Comparison of ENCODE assay signal across 24 cellular contexts in genomic region chr14:34667007-34667406, GRCh38. TPM values are rescaled to one million over a fixed set of nuclear protein-coding genes. Genes with fewer than 3 reads are reported as not detected.
DNase-seq lines count a peak whose midpoint lies in the region; ATAC-seq, FAIRE-seq and TF ChIP-seq lines count a peak whose summit lies in the region.
"Had no signal": no experiment of that assay in that cellular context is flagged by ENCODE, and none has a peak within 500 bp of the region (broad histone marks: within the 10 kb centered on the region; RNA-seq: fewer than 3 reads in every experiment).

No MANE protein-coding gene starts in this region.

- POLR2A ChIA-PET in A549 (lab: Yijun Ruan, JAX), result interaction anchor here (1.2 kb wide), 1 partner anchor 16 kb away, joined by 3 read pairs; no protein-coding TSS in a partner anchor

- H3K4me1 ChIP-seq in A549 (peaks cover 16% of the 10 kb centered on the region), KMS-11 (ENCODE audit: low read depth, poor library complexity, severe bottlenecking) (peaks cover 26% of the 10 kb centered on the region), adrenal gland (replicated peaks in 1 of 2) (peaks cover 0 to 7% of the 10 kb centered on the region in 2 donors), kidney (ENCODE audit: control insufficient read depth in 1 of 2, insufficient read depth in 1 of 2, low read depth in 1 of 2, low read length in 2 of 2) (no peaks in the 10 kb centered on the region)

- no peaks in the 10 kb centered on the region for H3K36me3 ChIP-seq in KMS-11 (ENCODE audit: insufficient read depth)
- H3K36me3 ChIP-seq in adrenal gland (replicated peaks in 1 of 2), result no peaks in the 10 kb centered on the region
- H3K36me3 ChIP-seq in kidney (ENCODE audit: control insufficient read depth in 1 of 2, insufficient read depth in 2 of 2, low read length in 2 of 2), result no peaks in the 10 kb centered on the region
- H3K36me3 ChIP-seq: BLaER1, MG63, SJCRH30 had no signal

- peaks cover 16% of the 10 kb centered on the region for H3K4me1 Mint-ChIP-seq in osteocyte (ENCODE audit: unreplicated experiment)

- no peaks in the 10 kb centered on the region for H3K27me3 Mint-ChIP-seq in osteocyte (ENCODE audit: unreplicated experiment)
- H3K27me3 Mint-ChIP-seq: CD4-positive, alpha-beta T cell had no signal

- peaks cover 5% of the 10 kb centered on the region for H3K9me3 Mint-ChIP-seq in osteocyte (ENCODE audit: unreplicated experiment)

- no peak overlapping the region for H3K9ac ChIP-seq in KMS-11
- H3K9ac ChIP-seq in kidney (ENCODE audit: low read length in 2 of 2), result no peak overlapping the region
- H3K9ac ChIP-seq: BLaER1 had no signal

- H3K4me3 ChIP-seq in A549 (no peak overlapping the region), KMS-11 (IDR thresholded peaks at IDR 0.05; ENCODE audit: insufficient read depth, low read depth, low read length) (no peak overlapping the region), adrenal gland (no peak overlapping the region), kidney (ENCODE audit: low read length in 2 of 2) (no peak overlapping the region)
- H3K4me3 ChIP-seq: BLaER1, MG63, SJCRH30 had no signal

- no peak overlapping the region for H3K4me3 Mint-ChIP-seq in osteocyte (ENCODE audit: unreplicated experiment)
- H3K4me3 Mint-ChIP-seq: CD4-positive, alpha-beta T cell had no signal

- WGBS in A549 (ENCODE audit: missing lambda C conversion rate), result 93% methylated on average over 7 of the region's 7 CpGs
- 85 to 92% (median 89%) methylated on average over 7 of the region's 7 CpGs for WGBS in adrenal gland, 4 donors

- H3K36me3 Mint-ChIP-seq in osteocyte (ENCODE audit: unreplicated experiment), result no peaks in the 10 kb centered on the region

- CTCF ChIA-PET in A549 (lab: Yijun Ruan, JAX), result interaction anchor here (2.3 kb wide), 1 partner anchor 56 kb away, joined by 8 read pairs; no protein-coding TSS in a partner anchor

- no peaks in the 10 kb centered on the region for H3K79me2 ChIP-seq in KMS-11 (ENCODE audit: insufficient read depth, low read depth)

- H3K27ac ChIP-seq in A549 (peak overlapping the region; percentile 30 to 84; a peak in 4 of 6 replicates), KMS-11 (peak overlapping the region; percentile 71; the same call in 1 of the 2 replicates), adrenal gland (peak overlapping the region in 3 of 5 donors; percentile 51 to 73 (median 52)), kidney (ENCODE audit: low read depth in 2 of 2, low read length in 2 of 2) (no peak overlapping the region)
- H3K27ac ChIP-seq: BLaER1 had no signal

- ATAC-seq in A549, result no peak
- ATAC-seq: Right ventricle myocardium inferior had no signal

- H3K9me3 ChIP-seq in A549 (no peaks in the 10 kb centered on the region), adrenal gland (replicated peaks in 1 of 3) (no peaks in the 10 kb centered on the region), kidney (ENCODE audit: control insufficient read depth in 1 of 2, low read length in 2 of 2) (no peaks in the 10 kb centered on the region)
- H3K9me3 ChIP-seq: MG63, SJCRH30 had no signal

- TF ChIP-seq POLR2A in A549 (IDR thresholded peaks at IDR 0.05; ENCODE audit: low read length) (no peak), adrenal gland (IDR thresholded peaks at IDR 0.05) (no peak)

- H3K4me2 ChIP-seq in A549, result no peak overlapping the region
- H3K4me2 ChIP-seq in KMS-11, result no peak overlapping the region
- H3K4me2 ChIP-seq: BLaER1 had no signal

- no peak for TF ChIP-seq CTCF in A549 (IDR thresholded peaks at IDR 0.05)
- TF ChIP-seq CTCF in KMS-11 (conservative IDR thresholded peaks at IDR 0.05; ENCODE audit: low read depth, low read length), result no peak
- TF ChIP-seq CTCF in adrenal gland (IDR thresholded peaks at IDR 0.05), result no peak
- no peak for TF ChIP-seq CTCF in osteocyte (IDR thresholded peaks at IDR 0.05)
- no peak for TF ChIP-seq CTCF in kidney (IDR thresholded peaks at IDR 0.05; ENCODE audit: borderline replicate concordance, extremely low read depth, insufficient read depth)

- H3K27ac Mint-ChIP-seq in osteocyte (ENCODE audit: unreplicated experiment), result peak overlapping the region; percentile 88

- no peak for TF ChIP-seq RAD21 in A549 (conservative IDR thresholded peaks at IDR 0.05 in 1 of 2, IDR thresholded peaks at IDR 0.05 in 1 of 2)

- no peak for DNase-seq in A549 (ENCODE audit: low read depth in 1 of 2, low spot score in 1 of 2)
- no peak for DNase-seq in adrenal gland
- no peak for DNase-seq in osteocyte (ENCODE audit: extremely low spot score, unreplicated experiment)
- DNase-seq in GF-D8 (lab: John Stamatoyannopoulos, UW), result no peak
- no peak for DNase-seq in COR-L47 (lab: John Stamatoyannopoulos, UW)
- DNase-seq in cardiac septum (ENCODE audit: low spot score), result no peak
- DNase-seq in kidney, result no peak
- DNase-seq: CD4-positive, alpha-beta T cell; DMS79; EL; KBM-7; MG63; NCI-H1105 treated with DMSO at 0.1 percent for 48 hours; NCI-H146; NCI-H1930; NCI-H2107; NCI-H524; NCI-H748 treated with DMSO at 0.1 percent for 48 hours; SJCRH30 had no signal

- H3K27me3 ChIP-seq in KMS-11 (ENCODE audit: insufficient read depth, low read depth) (no peaks in the 10 kb centered on the region), adrenal gland (no peaks in the 10 kb centered on the region)
- H3K27me3 ChIP-seq: BLaER1, MG63, SJCRH30 had no signal

- no peaks in the 10 kb centered on the region for H4K20me1 ChIP-seq in KMS-11 (ENCODE audit: insufficient read depth)
- H4K20me1 ChIP-seq: BLaER1 had no signal

- no peak for TF ChIP-seq EP300 in A549 (IDR thresholded peaks at IDR 0.05)

- FAIRE-seq in A549 (lab: Jason Lieb, UNC) (no peak), kidney (lab: Jason Lieb, UNC) (no peak)
- FAIRE-seq: GM19239, RCC 7860 had no signal

- intact Hi-C loops in adrenal gland (cut with DNase I) (no loop called here), cardiac septum (cut with DNase I) (no loop called here), kidney (cut with DNase I) (no loop called here)

- no peak overlapping the region for H2AFZ ChIP-seq in KMS-11 (ENCODE audit: low read depth)

TF ChIP-seq in A549, 52 proteins besides CTCF, POLR2A, EP300 and RAD21 (continues in another document):
- TF ChIP-seq FOSB (CRISPR knock-in tag; IDR thresholded peaks at IDR 0.05) (no peak), SREBF2 (IDR thresholded peaks at IDR 0.05) (no peak), POLR2AphosphoS2 (conservative IDR thresholded peaks at IDR 0.05; ENCODE audit: low read length) (no peak), EHMT2 (IDR thresholded peaks at IDR 0.05; ENCODE audit: low read depth) (no peak), RARB (CRISPR knock-in tag; IDR thresholded peaks at IDR 0.05) (no peak), REST (IDR thresholded peaks at IDR 0.05) (no peak), JUNB (IDR thresholded peaks at IDR 0.05) (no peak), BHLHE40 (IDR thresholded peaks at IDR 0.05; ENCODE audit: low read depth, low read length) (no peak), HDAC2 (IDR thresholded peaks at IDR 0.05) (no peak), PHF8 (IDR thresholded peaks at IDR 0.05; ENCODE audit: borderline replicate concordance, low read depth) (no peak)

RNA-seq across cellular contexts. Expression of gene SNX6, which starts 37.1 kb away (rescaled TPM):
- polyA plus RNA-seq in A549 (2011; rRNA removed), result 99.4 and 149 TPM in 2 replicates
- 35.3 and 41.6 TPM in 2 replicates for polyA plus RNA-seq in A549 (2012; cell fraction: cytosol; rRNA removed)
- 30.4 and 68.7 TPM in 2 replicates for polyA plus RNA-seq in A549 (2012; cell fraction: nucleus; rRNA removed)
- polyA plus RNA-seq in A549 (2017; fragmentation: RNase III; extraction: RNeasy Plus Mini Kit Qiagen cat#74134 plus additional on column Dnase treatment), result 174 to 187 TPM (median 174 TPM) in 3 replicates
- 19.7 and 24.8 TPM in 2 replicates for polyA minus RNA-seq in A549 (2011; rRNA and poly(A)+ RNA removed)
- total RNA-seq in adrenal gland, result 100 to 1,000 TPM in 2 of 8 donors, 10 to 100 TPM in 6; 56.7 to 205 (median 83.7) TPM
- 100 to 1,000 TPM in 1 of 3 donors, 10 to 100 TPM in 2; 16.6 to 101 (median 26.7) TPM for polyA plus RNA-seq in adrenal gland
- total RNA-seq in osteocyte, result 80.0 and 92.0 TPM in 2 replicates
- 59.5 TPM for total RNA-seq in cardiac septum
- 83.2 TPM for total RNA-seq in kidney
- 46.1 TPM for polyA plus RNA-seq in kidney (ENCODE audit: insufficient read depth, low read depth, low replicate concordance)

RNA-seq across cellular contexts. Expression of gene CFL2, which starts 47.4 kb away (rescaled TPM):
- 144 and 167 TPM in 2 replicates for polyA plus RNA-seq in A549 (2011; rRNA removed)
- 29.1 and 30.7 TPM in 2 replicates for polyA plus RNA-seq in A549 (2012; cell fraction: cytosol; rRNA removed)
- polyA plus RNA-seq in A549 (2012; cell fraction: nucleus; rRNA removed), result 7.2 and 13.0 TPM in 2 replicates
- polyA plus RNA-seq in A549 (2017; fragmentation: RNase III; extraction: RNeasy Plus Mini Kit Qiagen cat#74134 plus additional on column Dnase treatment), result 105 to 116 TPM (median 105 TPM) in 3 replicates
- 33.0 and 37.8 TPM in 2 replicates for polyA minus RNA-seq in A549 (2011; rRNA and poly(A)+ RNA removed)
- 100 to 1,000 TPM in 7 of 8 donors, 10 to 100 TPM in 1; 98.4 to 219 (median 134) TPM for total RNA-seq in adrenal gland
- 100 to 1,000 TPM in 1 of 3 donors, 10 to 100 TPM in 2; 42.8 to 228 (median 63.6) TPM for polyA plus RNA-seq in adrenal gland
- 42.0 and 47.0 TPM in 2 replicates for total RNA-seq in osteocyte
- 673 TPM for total RNA-seq in cardiac septum
- total RNA-seq in kidney, result 32.5 TPM
- polyA plus RNA-seq in kidney (ENCODE audit: insufficient read depth, low read depth, low replicate concordance), result 56.3 TPM

Comparison
In these comparisons a context has a peak if more than half of its experiments do, and no peak if none do; other contexts are left out.
1. H3K27ac ChIP-seq: peak in A549 (2 of 2), KMS-11 (single experiment) and adrenal gland (3 of 5); none in kidney (0 of 2).